Comparison of ENCODE assay signal across 2 cellular contexts in genomic region chr7:55474944-55475911, GRCh38.
TF ChIP-seq lines count a peak whose summit lies in the region.

No MANE protein-coding gene starts in this region.

TF ChIP-seq in HEK293, 187 proteins besides CTCF, POLR2A, EP300 and RAD21:
- 0 out of 2 replicates have a peak, but pooled peaks have one; percentile 13 for TF ChIP-seq KLF1 (tag by site-specific recombination; IDR thresholded peaks at IDR 0.05)
- no peak for TF ChIP-seq ZNF707 (tag by site-specific recombination; IDR thresholded peaks at IDR 0.05)

TF ChIP-seq in H1, 55 proteins besides CTCF, POLR2A, EP300 and RAD21:
- no peak for TF ChIP-seq BRCA1 (IDR thresholded peaks at IDR 0.05; ENCODE audit: low read depth, low read length)
- TF ChIP-seq TEAD4 (IDR thresholded peaks at IDR 0.05; ENCODE audit: low read depth, low read length): no peak
- no peak for TF ChIP-seq RXRA (IDR thresholded peaks at IDR 0.05; ENCODE audit: insufficient read depth, low read depth, low read length)
- TF ChIP-seq RBBP5 (IDR thresholded peaks at IDR 0.05; ENCODE audit: borderline replicate concordance, low read depth, low read length): no peak
- TF ChIP-seq FOSL1 (IDR thresholded peaks at IDR 0.05; ENCODE audit: insufficient read depth, low read depth, low read length): no peak
- no peak for TF ChIP-seq KDM1A (IDR thresholded peaks at IDR 0.05; ENCODE audit: borderline replicate concordance, low read length)
- TF ChIP-seq USF2 (IDR thresholded peaks at IDR 0.05; ENCODE audit: low read length): no peak
- TF ChIP-seq CEBPB (IDR thresholded peaks at IDR 0.05; ENCODE audit: low read depth, low read length): no peak
- TF ChIP-seq KDM4A (IDR thresholded peaks at IDR 0.05; ENCODE audit: low read depth, low read length, severe bottlenecking): no peak
- no peak for TF ChIP-seq SIRT6 (IDR thresholded peaks at IDR 0.05; ENCODE audit: low read length)
- no peak for TF ChIP-seq ZNF274 (IDR thresholded peaks at IDR 0.05; ENCODE audit: borderline replicate concordance, extremely low read depth, low read length)
